ENCODE assay signal across 13 cellular contexts in the genomic region with DNA sequence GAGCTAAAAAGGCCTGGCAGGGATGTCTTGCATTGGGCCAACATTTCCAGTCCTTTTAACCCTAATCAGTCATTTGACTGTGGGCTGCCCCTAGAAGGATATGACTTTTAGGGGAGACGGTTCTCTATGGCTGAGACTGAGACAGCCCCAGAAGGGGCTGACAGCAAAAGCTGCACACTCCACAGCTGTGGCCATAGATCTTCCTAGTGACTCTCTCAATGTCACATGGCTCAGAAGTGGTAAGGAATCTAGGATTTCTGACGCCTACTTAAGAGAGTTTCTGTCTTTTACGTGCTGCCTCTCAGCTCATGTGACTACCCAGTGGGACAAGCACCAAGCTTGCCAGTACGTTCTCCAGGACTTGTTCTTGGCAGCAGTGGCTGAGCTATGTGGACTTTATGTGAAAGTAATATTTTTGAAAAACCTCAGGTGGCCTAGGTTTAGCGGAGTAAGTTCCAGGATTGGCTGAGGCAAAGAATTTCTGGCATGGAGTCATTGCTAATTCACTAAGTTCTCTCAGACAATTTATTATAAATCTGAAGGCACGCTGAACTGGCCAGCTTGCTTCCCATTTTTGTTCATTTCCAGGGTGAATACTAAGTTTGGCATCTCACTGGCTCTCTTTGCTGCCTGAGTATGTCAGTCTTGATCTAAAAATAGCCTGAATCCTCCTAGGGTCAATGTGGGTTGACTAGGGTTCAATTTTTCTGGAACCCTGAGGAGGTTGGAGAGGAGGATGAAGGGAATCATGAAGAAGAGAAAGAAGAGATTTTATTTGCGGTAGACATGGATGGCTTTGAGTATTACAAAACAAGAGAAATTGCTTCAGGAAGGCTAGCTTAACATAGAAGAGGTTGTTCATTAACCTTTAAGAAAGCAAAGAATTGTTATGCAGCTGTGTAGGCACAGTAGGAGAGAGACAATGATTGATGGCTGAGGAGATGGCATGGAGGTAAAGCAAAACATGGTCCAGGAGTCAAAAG.
DNase-seq lines count a peak whose midpoint lies in the region; ATAC-seq and TF ChIP-seq lines count a peak whose summit lies in the region.
"Had no signal": no experiment of that assay in that cellular context is flagged by ENCODE, and none has a peak within 500 bp of the region (broad histone marks: within the 10 kb centered on the region; RNA-seq: fewer than 3 reads in every experiment).

No MANE protein-coding gene starts in this region.

- ATAC-seq in heart right ventricle, result peak in 6 of 8 donors; percentile 23 to 77 (median 45)
- no peak for ATAC-seq in HG02623 (IDR thresholded peaks at IDR 0.05; ENCODE audit: unreplicated experiment)
- ATAC-seq in GM19035 (IDR thresholded peaks at IDR 0.05; ENCODE audit: unreplicated experiment), result no peak

- 58 to 66% methylated on average over 7 of the region's 7 CpGs for WGBS in heart right ventricle, 2 donors

- no peak for TF ChIP-seq CTCF in AG04449 (IDR thresholded peaks at IDR 0.05; ENCODE audit: insufficient read depth, low read length, missing control alignments)
- no peak for TF ChIP-seq CTCF in ascending aorta (IDR thresholded peaks at IDR 0.05)
- TF ChIP-seq CTCF in heart right ventricle (IDR thresholded peaks at IDR 0.05), result no peak

- peaks cover 0 to 12% of the 10 kb centered on the region in 2 donors for H3K9me3 ChIP-seq in ascending aorta
- peaks cover 0 to 25% (median 0%) of the 10 kb centered on the region in 11 donors for H3K9me3 ChIP-seq in heart right ventricle
- H3K9me3 ChIP-seq: vagina had no signal

- DNase-seq in AG04449 (ENCODE audit: low read depth, low spot score) (peak; percentile 47), ascending aorta (ENCODE audit: low spot score in 2 of 2) (peak; percentile 64 to 94), heart right ventricle (no peak), posterior vena cava (ENCODE audit: low spot score) (peak; percentile 83), epidermal melanocyte (ENCODE audit: insufficient read length, low spot score) (no peak), GF-D8 (lab: John Stamatoyannopoulos, UW) (no peak)
- DNase-seq: NCI-H187 treated with DMSO at 0.1 percent for 48 hours had no signal

- H3K27me3 ChIP-seq in ascending aorta (no peaks in the 10 kb centered on the region), heart right ventricle (no peaks in the 10 kb centered on the region)
- H3K27me3 ChIP-seq: vagina had no signal

- H3K4me3 ChIP-seq in AG04449 (ENCODE audit: low read depth, low read length) (no peak overlapping the region), ascending aorta (no peak overlapping the region), heart right ventricle (no peak overlapping the region)
- H3K4me3 ChIP-seq: SK-N-MC, skin epidermis, vagina had no signal

- H3K27ac ChIP-seq in ascending aorta (peak overlapping the region; percentile 93 to 97), heart right ventricle (peak overlapping the region in 4 of 10 donors; percentile 18 to 44 (median 22))
- H3K27ac ChIP-seq: SK-N-MC, vagina, VCaP had no signal

- H3K36me3 ChIP-seq in ascending aorta (no peaks in the 10 kb centered on the region), heart right ventricle (no peaks in the 10 kb centered on the region)
- H3K36me3 ChIP-seq: vagina had no signal

- H3K4me1 ChIP-seq in ascending aorta, result peaks cover 2 to 23% of the 10 kb centered on the region in 2 donors
- peaks cover 0 to 13% (median 3%) of the 10 kb centered on the region in 9 donors for H3K4me1 ChIP-seq in heart right ventricle
- H3K4me1 ChIP-seq: vagina had no signal

- POLR2A ChIA-PET in AG04449 (lab: Yijun Ruan, JAX), result interaction anchor here (0.5 kb wide), 1 partner anchor 740 kb away, joined by 3 read pairs; no protein-coding TSS in a partner anchor

- intact Hi-C loops in ascending aorta (cut with DNase I) (loop anchor here (2.0 to 10.0 kb wide), 2 partner anchors 56 to 894 kb away; no protein-coding TSS in a partner anchor), heart right ventricle (cut with DNase I) (no loop called here), posterior vena cava (cut with DNase I) (loop anchor here in 1 of 2 donors (10.0 kb wide), 1 partner anchor 56 kb away; no protein-coding TSS in a partner anchor)

- CTCF ChIA-PET in AG04449 (lab: Yijun Ruan, JAX), result interaction anchor here (0.6 to 1.5 kb wide), 4 partner anchors 9 to 890 kb away, joined by 3 read pairs; no protein-coding TSS in a partner anchor

Comparison
In these comparisons a context has a peak if more than half of its experiments do, and no peak if none do; other contexts are left out.
1. DNase-seq: peak in AG04449 (single experiment), ascending aorta (2 of 2) and posterior vena cava (single experiment); none in heart right ventricle (0 of 2), epidermal melanocyte (single experiment) and GF-D8 (single experiment).
2. ATAC-seq: peak in heart right ventricle (6 of 8); none in HG02623 (single experiment) and GM19035 (single experiment).